In the genomic region with DNA sequence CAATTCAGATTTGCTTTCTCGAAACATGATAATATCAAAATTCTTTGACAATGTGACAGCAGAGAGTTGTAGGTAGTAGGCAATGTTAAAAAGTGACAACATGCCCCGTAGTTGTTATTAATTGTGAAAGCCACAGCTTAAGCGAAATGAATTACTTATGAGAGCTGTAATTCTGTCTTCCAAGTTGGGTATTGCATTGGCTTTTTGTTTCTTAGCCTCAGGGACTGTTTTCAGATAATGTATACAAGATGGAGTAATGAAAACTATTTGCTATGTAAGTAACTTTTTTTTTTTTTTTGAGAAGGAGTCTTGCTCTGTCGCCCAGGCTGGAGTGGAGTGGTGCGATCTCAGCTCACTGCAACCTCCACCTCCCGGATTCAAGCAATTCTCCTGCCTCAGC, we compare ENCODE assay signal across 24 cellular contexts.
"Had no signal": no experiment of that assay in that cellular context is flagged by ENCODE, and none has a peak within 500 bp of the region (broad histone marks: within the 10 kb centered on the region; RNA-seq: fewer than 3 reads in every experiment).

No MANE protein-coding gene starts in this region.

- H3K9me3 Mint-ChIP-seq: dendritic cell treated with granulocyte-macrophage colony-stimulating factor and Interleukin-4, amounts not matched to agents 40 ng/mL and 50 ng/mL, for 4 days; effector memory CD8-positive, alpha-beta T cell; endodermal cell had no signal

- H3K36me3 ChIP-seq: colonic mucosa, esophagus muscularis mucosa, esophagus squamous epithelium, gastrocnemius medialis, gastroesophageal sphincter, heart left ventricle, heart right ventricle had no signal

- DNase-seq: colonic mucosa; cortex of kidney; dermis blood vessel endothelial cell; dorsolateral prefrontal cortex; effector CD4-positive, alpha-beta T cell; effector CD8-positive, alpha-beta T cell; effector memory CD4-positive, alpha-beta T cell; effector memory CD8-positive, alpha-beta T cell; endodermal cell; erythroblast; esophagus squamous epithelium; foreskin fibroblast; foreskin keratinocyte; foreskin melanocyte; gastrocnemius medialis; glutamatergic neuron; head of caudate nucleus; heart left ventricle; heart right ventricle had no signal

- H3K27me3 Mint-ChIP-seq: dendritic cell treated with granulocyte-macrophage colony-stimulating factor and Interleukin-4, amounts not matched to agents 40 ng/mL and 50 ng/mL, for 4 days; effector memory CD8-positive, alpha-beta T cell had no signal

- H3K27ac Mint-ChIP-seq: dendritic cell treated with granulocyte-macrophage colony-stimulating factor and Interleukin-4, amounts not matched to agents 40 ng/mL and 50 ng/mL, for 4 days; effector memory CD8-positive, alpha-beta T cell; endodermal cell had no signal

- H3K4me3 ChIP-seq: colonic mucosa, coronary artery, dorsolateral prefrontal cortex, esophagus muscularis mucosa, esophagus squamous epithelium, gastrocnemius medialis, gastroesophageal sphincter, heart left ventricle, heart right ventricle had no signal

- H3K27ac ChIP-seq: colonic mucosa, coronary artery, dorsolateral prefrontal cortex, esophagus muscularis mucosa, esophagus squamous epithelium, foreskin keratinocyte, gastrocnemius medialis, gastroesophageal sphincter, heart left ventricle, heart right ventricle had no signal

- ATAC-seq: effector memory CD8-positive, alpha-beta T cell; esophagus mucosa; foreskin keratinocyte; gastrocnemius medialis; gastroesophageal sphincter; heart left ventricle; heart right ventricle had no signal

- H3K9me3 ChIP-seq: colonic mucosa, esophagus muscularis mucosa, esophagus squamous epithelium, gastrocnemius medialis, gastroesophageal sphincter, heart left ventricle, heart right ventricle had no signal

- H3K4me3 Mint-ChIP-seq: dendritic cell treated with granulocyte-macrophage colony-stimulating factor and Interleukin-4, amounts not matched to agents 40 ng/mL and 50 ng/mL, for 4 days; effector memory CD8-positive, alpha-beta T cell; endodermal cell had no signal
